Comparison of ENCODE assay signal across 1 cellular context in the genomic region with DNA sequence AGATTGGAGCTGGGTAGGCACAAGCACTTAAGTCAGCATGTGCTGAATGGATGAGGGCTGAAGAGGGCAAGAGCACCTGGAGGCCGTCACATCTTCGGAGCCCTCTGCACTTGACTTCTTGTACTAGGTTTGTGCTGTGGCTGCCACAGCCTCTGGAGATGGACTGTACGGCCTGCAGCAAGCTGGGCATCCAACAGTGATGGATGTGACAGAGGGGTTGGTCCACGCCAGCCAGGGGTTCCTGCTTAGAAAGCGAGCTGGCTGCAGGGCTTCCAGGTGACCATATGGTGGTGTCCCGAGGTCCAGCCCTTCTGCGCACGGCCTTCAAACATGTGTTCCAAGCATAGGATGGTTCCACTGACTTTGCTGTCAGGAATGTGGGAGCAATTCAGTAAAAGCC.
TF ChIP-seq lines count a peak whose summit lies in the region.

No MANE protein-coding gene starts in this region.

TF ChIP-seq in WTC11, 78 proteins besides CTCF, POLR2A, EP300 and RAD21 (continued from another document):
- TF ChIP-seq SMAD4 (CRISPR knock-in tag; IDR thresholded peaks at IDR 0.05), result no peak
- TF ChIP-seq SOX15 (CRISPR knock-in tag; IDR thresholded peaks at IDR 0.05), result no peak
- no peak for TF ChIP-seq RORB (CRISPR knock-in tag; IDR thresholded peaks at IDR 0.05)
- no peak for TF ChIP-seq ATF1 (CRISPR knock-in tag; IDR thresholded peaks at IDR 0.05)
- no peak for TF ChIP-seq GRHL2 (CRISPR knock-in tag; IDR thresholded peaks at IDR 0.05; ENCODE audit: insufficient replicate concordance, severe bottlenecking)
- TF ChIP-seq EMX1 (CRISPR knock-in tag; IDR thresholded peaks at IDR 0.05), result no peak
- TF ChIP-seq, protein P1, sequence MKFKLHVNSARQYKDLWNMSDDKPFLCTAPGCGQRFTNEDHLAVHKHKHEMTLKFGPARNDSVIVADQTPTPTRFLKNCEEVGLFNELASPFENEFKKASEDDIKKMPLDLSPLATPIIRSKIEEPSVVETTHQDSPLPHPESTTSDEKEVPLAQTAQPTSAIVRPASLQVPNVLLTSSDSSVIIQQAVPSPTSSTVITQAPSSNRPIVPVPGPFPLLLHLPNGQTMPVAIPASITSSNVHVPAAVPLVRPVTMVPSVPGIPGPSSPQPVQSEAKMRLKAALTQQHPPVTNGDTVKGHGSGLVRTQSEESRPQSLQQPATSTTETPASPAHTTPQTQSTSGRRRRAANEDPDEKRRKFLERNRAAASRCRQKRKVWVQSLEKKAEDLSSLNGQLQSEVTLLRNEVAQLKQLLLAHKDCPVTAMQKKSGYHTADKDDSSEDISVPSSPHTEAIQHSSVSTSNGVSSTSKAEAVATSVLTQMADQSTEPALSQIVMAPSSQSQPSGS (CRISPR knock-in tag; IDR thresholded peaks at IDR 0.05; ENCODE audit: borderline replicate concordance, low read depth), result no peak
